ENCODE assay signal across 8 cellular contexts in genomic region chr4:139560396-139561084, GRCh38. TPM values are rescaled to one million over a fixed set of nuclear protein-coding genes. Genes with fewer than 3 reads are reported as not detected.
A peak's percentile ranks its signal among the peaks of the same experiment; 100 is the strongest.
DNase-seq lines count a peak whose midpoint lies in the region; ATAC-seq, FAIRE-seq and TF ChIP-seq lines count a peak whose summit lies in the region.

No MANE protein-coding gene starts in this region.

- H3K36me3 ChIP-seq in OCI-LY3 (replicated peaks; ENCODE audit: low read depth, low read length) (no peaks in the 10 kb centered on the region), endothelial cell of umbilical vein (ENCODE audit: control insufficient read depth in 2 of 2, extremely low read depth in 1 of 2, insufficient read depth in 2 of 2, low read length in 2 of 2) (no peaks in the 10 kb centered on the region), spleen (no peaks in the 10 kb centered on the region)

- POLR2A ChIA-PET in endothelial cell of umbilical vein (lab: Charles Lee) = no interaction called here

- H2AFZ ChIP-seq in OCI-LY3 (ENCODE audit: low read depth, low read length) (peak overlapping the region; percentile 69), endothelial cell of umbilical vein (ENCODE audit: low read depth, low read length) (no peak overlapping the region)

- H3K27me3 ChIP-seq in OCI-LY3 (ENCODE audit: low read depth, low read length) (peaks cover 24% of the 10 kb centered on the region), endothelial cell of umbilical vein (ENCODE audit: control insufficient read depth in 2 of 2, insufficient read depth in 2 of 2, low read length in 2 of 2) (peaks cover 15 to 23% of the 10 kb centered on the region in 2 experiments), spleen (replicated peaks in 1 of 7) (peaks cover 0 to 18% (median 0%) of the 10 kb centered on the region in 7 donors)

- H3K79me2 ChIP-seq in OCI-LY3 (ENCODE audit: low read length) (peaks cover 5% of the 10 kb centered on the region; the same call in 1 of the 2 replicates), endothelial cell of umbilical vein (ENCODE audit: control insufficient read depth, insufficient read depth, low read length) (no peaks in the 10 kb centered on the region)

- ATAC-seq in HG03432 (IDR thresholded peaks at IDR 0.05; ENCODE audit: unreplicated experiment) = no peak

- no peaks in the 10 kb centered on the region for H3K9me1 ChIP-seq in endothelial cell of umbilical vein (replicated peaks; ENCODE audit: control insufficient read depth, extremely low read depth, insufficient read depth, low read length)

- no peak for TF ChIP-seq POLR2A in endothelial cell of umbilical vein (IDR thresholded peaks at IDR 0.05; ENCODE audit: low read depth, low read length)
- no peak for TF ChIP-seq POLR2A in spleen (IDR thresholded peaks at IDR 0.05)

- H3K9me3 ChIP-seq in OCI-LY3 (ENCODE audit: insufficient read depth, low read length) = no peaks in the 10 kb centered on the region
- no peaks in the 10 kb centered on the region for H3K9me3 ChIP-seq in endothelial cell of umbilical vein (replicated peaks; ENCODE audit: control insufficient read depth, insufficient read depth, low read length)
- no peaks in the 10 kb centered on the region for H3K9me3 ChIP-seq in spleen

- WGBS in spleen, 5 donors = 23 to 60% (median 31%) methylated on average over 6 of the region's 6 CpGs

- FAIRE-seq in endothelial cell of umbilical vein (lab: Jason Lieb, UNC) = peak; percentile 74
- no peak for FAIRE-seq in frontal cortex (lab: Jason Lieb, UNC)

- H4K20me1 ChIP-seq in OCI-LY3 (ENCODE audit: insufficient read depth, low read length) (no peaks in the 10 kb centered on the region), endothelial cell of umbilical vein (replicated peaks; ENCODE audit: control insufficient read depth, extremely low read depth, insufficient read depth, low read length) (no peaks in the 10 kb centered on the region)

- H3K4me3 ChIP-seq in OCI-LY3 (ENCODE audit: low read length) (peak overlapping the region; percentile 2; the same call in 1 of the 2 replicates), endothelial cell of umbilical vein (replicated peaks in 1 of 3; ENCODE audit: insufficient read depth in 1 of 3, low read depth in 1 of 3, low read length in 3 of 3) (no peak overlapping the region), spleen (peak overlapping the region in 1 of 8 donors; percentile 38)

- H3K4me1 ChIP-seq in OCI-LY3 (ENCODE audit: low read length) (peaks cover 29% of the 10 kb centered on the region), endothelial cell of umbilical vein (ENCODE audit: control insufficient read depth, extremely low read depth, insufficient read depth, low read length) (peaks cover 9% of the 10 kb centered on the region), spleen (peaks cover 7 to 54% (median 34%) of the 10 kb centered on the region in 6 donors)

- BruUV-seq in endothelial cell of umbilical vein (replicated peaks; lab: Mats Ljungman, UMichigan) = no TSS peak

- 0 out of 2 replicates have a peak overlapping the region, but pooled peaks have one; percentile 3 for H3K27ac ChIP-seq in OCI-LY3 (ENCODE audit: low read length)
- no peak overlapping the region for H3K27ac ChIP-seq in endothelial cell of umbilical vein (ENCODE audit: insufficient read depth, low read depth, low read length)
- H3K27ac ChIP-seq in spleen = peak overlapping the region; percentile 49 to 97 (median 78)

- H3K9ac ChIP-seq in OCI-LY3 (ENCODE audit: low read length) = peak overlapping the region; percentile 9; the same call in 1 of the 2 replicates
- H3K9ac ChIP-seq in endothelial cell of umbilical vein (replicated peaks; ENCODE audit: extremely low read depth, insufficient read depth, low read length) = no peak overlapping the region

- peak overlapping the region; percentile 44 for H3K4me2 ChIP-seq in OCI-LY3 (ENCODE audit: low read length)
- peak overlapping the region; percentile 9 for H3K4me2 ChIP-seq in endothelial cell of umbilical vein (ENCODE audit: insufficient read depth, low read length)

- intact Hi-C loops in endothelial cell of umbilical vein (cut with micrococcal nuclease) (no loop called here), spleen (cut with DNase I; ENCODE audit: low total_unique reads) (no loop called here)

- CTCF ChIA-PET in endothelial cell of umbilical vein (lab: Charles Lee) = interaction anchor here (0.7 to 1.0 kb wide), 2 partner anchors 14 to 350 kb away, joined by 3 to 4 read pairs; no protein-coding TSS in a partner anchor

- TF ChIP-seq CTCF in OCI-LY3 (IDR thresholded peaks at IDR 0.05; ENCODE audit: low read depth, low read length) = no peak
- no peak for TF ChIP-seq CTCF in endothelial cell of umbilical vein (IDR thresholded peaks at IDR 0.05; ENCODE audit: extremely low read depth in 1 of 2, insufficient read depth in 1 of 2, low read depth in 1 of 2, low read length in 2 of 2)
- no peak for TF ChIP-seq CTCF in spleen (IDR thresholded peaks at IDR 0.05 in 8 of 11, conservative IDR thresholded peaks at IDR 0.05 in 3 of 11)

- DNase-seq in NCI-H82 (lab: John Stamatoyannopoulos, UW) (peak; percentile 24), NCI-H82 treated with DMSO at 0.1 percent for 48 hours (lab: John Stamatoyannopoulos, UW; ENCODE audit: unreplicated experiment) (no peak), endothelial cell of umbilical vein (ENCODE audit: low read depth, low spot score) (peak; percentile 13), spleen (peak; percentile 76), frontal cortex (ENCODE audit: low spot score in 2 of 2) (no peak), D341Med (ENCODE audit: low spot score) (no peak)

- dilution Hi-C loops in endothelial cell of umbilical vein (cut with MboI; ENCODE audit: extremely low pct_ligation_motif_present, low sequenced_read_pairs) = no loop called here

TF ChIP-seq in endothelial cell of umbilical vein, 7 proteins besides CTCF, POLR2A, EP300 and RAD21:
- TF ChIP-seq JUN (IDR thresholded peaks at IDR 0.05; ENCODE audit: borderline replicate concordance, insufficient read depth, insufficient read length, low read depth) (no peak), EZH2 (IDR thresholded peaks at IDR 0.05; ENCODE audit: borderline replicate concordance, low read depth, low read length, severe bottlenecking) (no peak), MAX (IDR thresholded peaks at IDR 0.05; ENCODE audit: insufficient read depth, insufficient read length) (no peak), POLR2AphosphoS5 (IDR thresholded peaks at IDR 0.05; ENCODE audit: insufficient read depth, low read depth, low read length) (no peak), GATA2 (IDR thresholded peaks at IDR 0.05; ENCODE audit: insufficient read depth, insufficient read length, low read depth, low read length) (no peak), FOS (IDR thresholded peaks at IDR 0.05; ENCODE audit: borderline replicate concordance, insufficient read depth, low read length) (no peak), MYC (IDR thresholded peaks at IDR 0.05; ENCODE audit: low read depth, low read length) (no peak)

RNA-seq across cellular contexts. Expression of gene SETD7, which starts 4.5 kb away (rescaled TPM):
- total RNA-seq in endothelial cell of umbilical vein (36.4 and 39.9 TPM in 2 replicates), spleen (10 to 100 TPM; 25.5 to 45.4 (median 35.7) TPM), frontal cortex (28.5 TPM)
- polyA plus RNA-seq in endothelial cell of umbilical vein (11.7 and 18.8 TPM in 2 replicates), spleen (1 to 10 TPM; 5.0 to 9.4 (median 6.2) TPM)
- 13.2 and 14.9 TPM in 2 replicates for polyA plus RNA-seq in endothelial cell of umbilical vein (2011; cell fraction: cytosol; rRNA removed)
- 14.8 and 15.7 TPM in 2 replicates for polyA plus RNA-seq in endothelial cell of umbilical vein (2011; cell fraction: nucleus; rRNA removed)
- 30.1 and 38.2 TPM in 2 replicates for polyA plus RNA-seq in endothelial cell of umbilical vein (2012)
- polyA minus RNA-seq in endothelial cell of umbilical vein = 48.9 and 51.7 TPM in 2 replicates
- 25.0 TPM for polyA minus RNA-seq in endothelial cell of umbilical vein (2011; cell fraction: cytosol; rRNA and poly(A)+ RNA removed)
- 19.5 and 23.6 TPM in 2 replicates for polyA minus RNA-seq in endothelial cell of umbilical vein (2011; cell fraction: nucleus; rRNA and poly(A)+ RNA removed)

Comparison
In these comparisons a context has a peak if more than half of its experiments do, and no peak if none do; other contexts are left out.
1. DNase-seq: peak in NCI-H82 (single experiment), endothelial cell of umbilical vein (single experiment) and spleen (single experiment); none in NCI-H82 treated with DMSO at 0.1 percent for 48 hours (single experiment), frontal cortex (0 of 2) and D341Med (single experiment).